Comparison of ENCODE assay signal across 21 cellular contexts in genomic region chr7:66224171-66224773, GRCh38. TPM values are rescaled to one million over a fixed set of nuclear protein-coding genes. Genes with fewer than 3 reads are reported as not detected.
DNase-seq lines count a peak whose midpoint lies in the region; ATAC-seq, FAIRE-seq and TF ChIP-seq lines count a peak whose summit lies in the region.
"Had no signal": no experiment of that assay in that cellular context is flagged by ENCODE, and none has a peak within 500 bp of the region (broad histone marks: within the 10 kb centered on the region; RNA-seq: fewer than 3 reads in every experiment).

No MANE protein-coding gene starts in this region.

- 51% methylated on average over 2 of the region's 2 CpGs for WGBS in A549 (ENCODE audit: missing lambda C conversion rate)
- 75% methylated on average over 2 of the region's 2 CpGs for WGBS in hepatocyte (ENCODE audit: low lambda C conversion rate, missing lambda C conversion rate)

- TF ChIP-seq EP300 in A549 (IDR thresholded peaks at IDR 0.05), result no peak

- no peak for TF ChIP-seq POLR2A in A549 (IDR thresholded peaks at IDR 0.05; ENCODE audit: low read length)

- POLR2A ChIA-PET in A549 (lab: Yijun Ruan, JAX) (no interaction called here), RWPE1 (lab: Yijun Ruan, JAX; ENCODE audit: low non-redundant PET) (no interaction called here)

- H3K79me2 ChIP-seq in hepatocyte, result peaks cover 94% of the 10 kb centered on the region

- no peaks in the 10 kb centered on the region for H3K9me2 ChIP-seq in hepatocyte (replicated peaks; ENCODE audit: insufficient read depth)

- no peaks in the 10 kb centered on the region for H3K4me1 ChIP-seq in A549
- peaks cover 15% of the 10 kb centered on the region for H3K4me1 ChIP-seq in hepatocyte (ENCODE audit: insufficient read depth)
- no peaks in the 10 kb centered on the region for H3K4me1 ChIP-seq in mucosa of descending colon (ENCODE audit: low read depth)

- intact Hi-C loops in mucosa of descending colon (cut with DNase I, micrococcal nuclease) (no loop called here), posterior cingulate gyrus (cut with DNase I) (no loop called here)

- no peak for FAIRE-seq in A549 (lab: Jason Lieb, UNC)
- FAIRE-seq: GM12891, GM18507 had no signal

- H3K4me3 ChIP-seq in A549, result no peak overlapping the region
- no peak overlapping the region for H3K4me3 ChIP-seq in hepatocyte
- no peak overlapping the region for H3K4me3 ChIP-seq in mucosa of descending colon
- H3K4me3 ChIP-seq: GM23248, SJSA1 had no signal

- CTCF ChIA-PET in A549 (lab: Yijun Ruan, JAX) (interaction anchor here (0.5 kb wide), 1 partner anchor 23 kb away, joined by 3 read pairs; no protein-coding TSS in a partner anchor), RWPE1 (lab: Yijun Ruan, JAX) (no interaction called here)

- H3K9me3 ChIP-seq in A549 (no peaks in the 10 kb centered on the region), hepatocyte (ENCODE audit: low read depth) (no peaks in the 10 kb centered on the region), mucosa of descending colon (no peaks in the 10 kb centered on the region)
- H3K9me3 ChIP-seq: SJSA1 had no signal

- peaks cover 17% of the 10 kb centered on the region for H4K20me1 ChIP-seq in hepatocyte (ENCODE audit: insufficient read depth, poor library complexity, severe bottlenecking)

- H3K27ac ChIP-seq in A549, result no peak overlapping the region
- H3K27ac ChIP-seq in RWPE1, result no peak overlapping the region
- peak overlapping the region; percentile 33 for H3K27ac ChIP-seq in hepatocyte
- H3K27ac ChIP-seq: GM23248, SJSA1 had no signal

- no peak for ATAC-seq in A549
- ATAC-seq in mucosa of descending colon, result peak; percentile 73
- ATAC-seq: HCT116, PC-3 had no signal

- no peak for TF ChIP-seq RAD21 in A549 (conservative IDR thresholded peaks at IDR 0.05 in 1 of 2, IDR thresholded peaks at IDR 0.05 in 1 of 2)

- no peaks in the 10 kb centered on the region for H3K27me3 ChIP-seq in hepatocyte
- H3K27me3 ChIP-seq: SJSA1 had no signal

- DNase-seq in A549 (ENCODE audit: low read depth in 1 of 2, low spot score in 1 of 2) (no peak), RWPE1 (ENCODE audit: low spot score) (peak; percentile 28), hepatocyte (ENCODE audit: low spot score) (no peak), mucosa of descending colon (no peak), NCI-H187 treated with DMSO at 0.1 percent for 48 hours (lab: John Stamatoyannopoulos, UW) (no peak), NCI-H510A treated with DMSO at 0.1 percent for 48 hours (lab: John Stamatoyannopoulos, UW) (no peak), posterior cingulate gyrus (no peak)
- DNase-seq in activated T-cell treated with anti-CD3 and anti-CD28 coated beads, Interleukin-2, amount 50 U/mL, for 1 hour, result no peak
- DNase-seq: C1 segment of cervical spinal cord, DMS 273 treated with DMSO at 0.1 percent for 48 hours, GDM1, GM23248, MM.1S, NCI-H1092 treated with DMSO at 0.1 percent for 48 hours, NCI-H1694, NCI-H774, PC-3 had no signal

- no peak for TF ChIP-seq CTCF in A549 (IDR thresholded peaks at IDR 0.05)
- TF ChIP-seq CTCF in RWPE1 (conservative IDR thresholded peaks at IDR 0.05; ENCODE audit: low read depth), result no peak
- TF ChIP-seq CTCF in hepatocyte (IDR thresholded peaks at IDR 0.05; ENCODE audit: poor library complexity), result no peak
- no peak for TF ChIP-seq CTCF in mucosa of descending colon (IDR thresholded peaks at IDR 0.05)

- H3K4me2 ChIP-seq in A549, result no peak overlapping the region
- H3K4me2 ChIP-seq in hepatocyte, result peak overlapping the region; percentile 52

- no peaks in the 10 kb centered on the region for H3K36me3 ChIP-seq in hepatocyte (replicated peaks; ENCODE audit: insufficient read depth, low read depth)
- no peaks in the 10 kb centered on the region for H3K36me3 ChIP-seq in mucosa of descending colon (ENCODE audit: low read depth)
- H3K36me3 ChIP-seq: SJSA1 had no signal

- no peak overlapping the region for H2AFZ ChIP-seq in hepatocyte
- H2AFZ ChIP-seq: GM23248 had no signal

TF ChIP-seq in A549, 52 proteins besides CTCF, POLR2A, EP300 and RAD21:
- TF ChIP-seq, protein P1, sequence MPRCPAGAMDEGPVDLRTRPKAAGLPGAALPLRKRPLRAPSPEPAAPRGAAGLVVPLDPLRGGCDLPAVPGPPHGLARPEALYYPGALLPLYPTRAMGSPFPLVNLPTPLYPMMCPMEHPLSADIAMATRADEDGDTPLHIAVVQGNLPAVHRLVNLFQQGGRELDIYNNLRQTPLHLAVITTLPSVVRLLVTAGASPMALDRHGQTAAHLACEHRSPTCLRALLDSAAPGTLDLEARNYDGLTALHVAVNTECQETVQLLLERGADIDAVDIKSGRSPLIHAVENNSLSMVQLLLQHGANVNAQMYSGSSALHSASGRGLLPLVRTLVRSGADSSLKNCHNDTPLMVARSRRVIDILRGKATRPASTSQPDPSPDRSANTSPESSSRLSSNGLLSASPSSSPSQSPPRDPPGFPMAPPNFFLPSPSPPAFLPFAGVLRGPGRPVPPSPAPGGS (IDR thresholded peaks at IDR 0.05), result no peak
- peak; percentile 31 for TF ChIP-seq MAFK (IDR thresholded peaks at IDR 0.05; ENCODE audit: partially characterized antibody)

RNA-seq across cellular contexts. Expression of gene TPST1, which starts 19.1 kb away (rescaled TPM):
- polyA plus RNA-seq in A549 (2011; rRNA removed), result 20.4 and 20.8 TPM in 2 replicates
- polyA plus RNA-seq in A549 (2012; cell fraction: cytosol; rRNA removed), result 6.9 and 9.8 TPM in 2 replicates
- 5.4 and 7.3 TPM in 2 replicates for polyA plus RNA-seq in A549 (2012; cell fraction: nucleus; rRNA removed)
- polyA plus RNA-seq in A549 (2017; fragmentation: RNase III; extraction: RNeasy Plus Mini Kit Qiagen cat#74134 plus additional on column Dnase treatment), result 10.5 to 14.7 TPM (median 14.6 TPM) in 3 replicates
- polyA minus RNA-seq in A549 (2011; rRNA and poly(A)+ RNA removed), result 27.5 and 37.9 TPM in 2 replicates
- total RNA-seq in hepatocyte, result 91.2 and 101 TPM in 2 replicates
- polyA plus RNA-seq in hepatocyte, result 81.9 and 85.2 TPM in 2 replicates
- 10 to 100 TPM in 1 of 3 donors, 1 to 10 TPM in 2; 3.5 to 15.0 (median 8.5) TPM for total RNA-seq in mucosa of descending colon
